2 cellular contexts compared by ENCODE assay signal in the genomic region with DNA sequence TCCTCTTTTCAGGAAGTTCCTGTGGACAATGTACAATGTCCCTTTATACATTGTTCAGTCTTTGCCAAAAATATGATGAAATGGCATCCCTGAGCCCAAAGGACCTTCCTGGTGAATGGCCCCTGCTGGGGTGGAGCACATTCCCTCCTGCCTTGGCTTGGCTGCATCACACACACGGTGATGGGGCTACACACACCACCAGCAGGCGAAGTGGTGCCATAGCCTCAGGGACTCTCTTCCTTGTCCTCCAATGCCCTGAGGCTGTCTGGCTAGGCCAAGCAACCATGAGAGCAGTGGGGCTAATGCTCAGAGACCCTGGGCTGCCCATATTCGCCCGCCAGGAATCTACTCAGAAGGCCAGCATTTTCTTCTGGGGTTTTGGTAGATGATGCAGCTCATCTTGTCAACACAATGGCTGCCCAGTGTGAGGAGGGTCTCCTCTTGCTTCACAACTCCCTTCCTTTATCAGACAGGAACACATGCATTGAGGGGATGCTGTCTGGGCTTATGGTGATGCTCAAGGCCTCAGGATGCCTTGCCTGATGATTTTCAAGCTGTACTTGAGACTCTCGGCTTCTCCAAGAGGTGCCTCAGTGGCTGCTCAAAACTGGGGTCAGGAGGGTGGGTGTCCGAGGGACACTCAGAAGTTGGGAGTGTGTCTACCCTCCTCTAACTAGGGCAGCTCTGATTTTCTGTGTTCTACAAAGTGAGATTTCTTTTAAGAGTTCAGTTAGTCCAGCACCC.
TF ChIP-seq lines count a peak whose summit lies in the region.

No MANE protein-coding gene starts in this region.

TF ChIP-seq in HCT116, 20 proteins besides CTCF, POLR2A, EP300 and RAD21 (continued from another document):
- TF ChIP-seq YY1 (IDR thresholded peaks at IDR 0.05; ENCODE audit: extremely low read depth, insufficient replicate concordance, low read depth, low read length) (no peak), ZNF274 (IDR thresholded peaks at IDR 0.05; ENCODE audit: low read depth, low read length) (no peak), SIN3A (IDR thresholded peaks at IDR 0.05; ENCODE audit: low read depth) (no peak), CEBPB (IDR thresholded peaks at IDR 0.05; ENCODE audit: low read depth) (no peak), TCF7L2 (IDR thresholded peaks at IDR 0.05; ENCODE audit: borderline replicate concordance, extremely low read depth, insufficient read depth, insufficient read length) (no peak), JUND (IDR thresholded peaks at IDR 0.05) (no peak), EZH2phosphoT487 (IDR thresholded peaks at IDR 0.05; ENCODE audit: borderline replicate concordance) (no peak), FOSL1 (IDR thresholded peaks at IDR 0.05; ENCODE audit: low read depth) (no peak), EZH2 (IDR thresholded peaks at IDR 0.05) (no peak), ZFX (IDR thresholded peaks at IDR 0.05) (no peak), SP1 (IDR thresholded peaks at IDR 0.05; ENCODE audit: low read depth) (no peak)
- TF ChIP-seq, protein P1, sequence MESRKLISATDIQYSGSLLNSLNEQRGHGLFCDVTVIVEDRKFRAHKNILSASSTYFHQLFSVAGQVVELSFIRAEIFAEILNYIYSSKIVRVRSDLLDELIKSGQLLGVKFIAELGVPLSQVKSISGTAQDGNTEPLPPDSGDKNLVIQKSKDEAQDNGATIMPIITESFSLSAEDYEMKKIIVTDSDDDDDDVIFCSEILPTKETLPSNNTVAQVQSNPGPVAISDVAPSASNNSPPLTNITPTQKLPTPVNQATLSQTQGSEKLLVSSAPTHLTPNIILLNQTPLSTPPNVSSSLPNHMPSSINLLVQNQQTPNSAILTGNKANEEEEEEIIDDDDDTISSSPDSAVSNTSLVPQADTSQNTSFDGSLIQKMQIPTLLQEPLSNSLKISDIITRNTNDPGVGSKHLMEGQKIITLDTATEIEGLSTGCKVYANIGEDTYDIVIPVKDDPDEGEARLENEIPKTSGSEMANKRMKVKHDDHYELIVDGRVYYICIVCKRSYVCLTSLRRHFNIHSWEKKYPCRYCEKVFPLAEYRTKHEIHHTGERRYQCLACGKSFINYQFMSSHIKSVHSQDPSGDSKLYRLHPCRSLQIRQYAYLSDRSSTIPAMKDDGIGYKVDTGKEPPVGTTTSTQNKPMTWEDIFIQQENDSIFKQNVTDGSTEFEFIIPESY (IDR thresholded peaks at IDR 0.05; ENCODE audit: extremely low read depth, insufficient replicate concordance, low read length): no peak
- TF ChIP-seq, protein P2, sequence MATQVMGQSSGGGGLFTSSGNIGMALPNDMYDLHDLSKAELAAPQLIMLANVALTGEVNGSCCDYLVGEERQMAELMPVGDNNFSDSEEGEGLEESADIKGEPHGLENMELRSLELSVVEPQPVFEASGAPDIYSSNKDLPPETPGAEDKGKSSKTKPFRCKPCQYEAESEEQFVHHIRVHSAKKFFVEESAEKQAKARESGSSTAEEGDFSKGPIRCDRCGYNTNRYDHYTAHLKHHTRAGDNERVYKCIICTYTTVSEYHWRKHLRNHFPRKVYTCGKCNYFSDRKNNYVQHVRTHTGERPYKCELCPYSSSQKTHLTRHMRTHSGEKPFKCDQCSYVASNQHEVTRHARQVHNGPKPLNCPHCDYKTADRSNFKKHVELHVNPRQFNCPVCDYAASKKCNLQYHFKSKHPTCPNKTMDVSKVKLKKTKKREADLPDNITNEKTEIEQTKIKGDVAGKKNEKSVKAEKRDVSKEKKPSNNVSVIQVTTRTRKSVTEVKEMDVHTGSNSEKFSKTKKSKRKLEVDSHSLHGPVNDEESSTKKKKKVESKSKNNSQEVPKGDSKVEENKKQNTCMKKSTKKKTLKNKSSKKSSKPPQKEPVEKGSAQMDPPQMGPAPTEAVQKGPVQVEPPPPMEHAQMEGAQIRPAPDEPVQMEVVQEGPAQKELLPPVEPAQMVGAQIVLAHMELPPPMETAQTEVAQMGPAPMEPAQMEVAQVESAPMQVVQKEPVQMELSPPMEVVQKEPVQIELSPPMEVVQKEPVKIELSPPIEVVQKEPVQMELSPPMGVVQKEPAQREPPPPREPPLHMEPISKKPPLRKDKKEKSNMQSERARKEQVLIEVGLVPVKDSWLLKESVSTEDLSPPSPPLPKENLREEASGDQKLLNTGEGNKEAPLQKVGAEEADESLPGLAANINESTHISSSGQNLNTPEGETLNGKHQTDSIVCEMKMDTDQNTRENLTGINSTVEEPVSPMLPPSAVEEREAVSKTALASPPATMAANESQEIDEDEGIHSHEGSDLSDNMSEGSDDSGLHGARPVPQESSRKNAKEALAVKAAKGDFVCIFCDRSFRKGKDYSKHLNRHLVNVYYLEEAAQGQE (IDR thresholded peaks at IDR 0.05; ENCODE audit: low read depth): no peak
- TF ChIP-seq, protein P3, sequence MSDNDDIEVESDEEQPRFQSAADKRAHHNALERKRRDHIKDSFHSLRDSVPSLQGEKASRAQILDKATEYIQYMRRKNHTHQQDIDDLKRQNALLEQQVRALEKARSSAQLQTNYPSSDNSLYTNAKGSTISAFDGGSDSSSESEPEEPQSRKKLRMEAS (IDR thresholded peaks at IDR 0.05): no peak

TF ChIP-seq in HepG2, 621 proteins besides CTCF, POLR2A, EP300 and RAD21:
- TF ChIP-seq, protein P4, sequence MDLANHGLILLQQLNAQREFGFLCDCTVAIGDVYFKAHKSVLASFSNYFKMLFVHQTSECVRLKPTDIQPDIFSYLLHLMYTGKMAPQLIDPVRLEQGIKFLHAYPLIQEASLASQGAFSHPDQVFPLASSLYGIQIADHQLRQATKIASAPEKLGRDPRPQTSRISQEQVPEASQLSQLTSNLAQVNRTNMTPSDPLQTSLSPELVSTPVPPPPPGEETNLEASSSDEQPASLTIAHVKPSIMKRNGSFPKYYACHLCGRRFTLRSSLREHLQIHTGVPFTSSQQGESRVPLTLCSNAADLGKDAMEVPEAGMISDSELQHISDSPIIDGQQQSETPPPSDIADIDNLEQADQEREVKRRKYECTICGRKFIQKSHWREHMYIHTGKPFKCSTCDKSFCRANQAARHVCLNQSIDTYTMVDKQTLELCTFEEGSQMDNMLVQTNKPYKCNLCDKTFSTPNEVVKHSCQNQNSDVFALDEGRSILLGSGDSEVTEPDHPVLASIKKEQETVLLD (CRISPR knock-in tag; IDR thresholded peaks at IDR 0.05; ENCODE audit: low read depth): no peak
- TF ChIP-seq, protein P5, sequence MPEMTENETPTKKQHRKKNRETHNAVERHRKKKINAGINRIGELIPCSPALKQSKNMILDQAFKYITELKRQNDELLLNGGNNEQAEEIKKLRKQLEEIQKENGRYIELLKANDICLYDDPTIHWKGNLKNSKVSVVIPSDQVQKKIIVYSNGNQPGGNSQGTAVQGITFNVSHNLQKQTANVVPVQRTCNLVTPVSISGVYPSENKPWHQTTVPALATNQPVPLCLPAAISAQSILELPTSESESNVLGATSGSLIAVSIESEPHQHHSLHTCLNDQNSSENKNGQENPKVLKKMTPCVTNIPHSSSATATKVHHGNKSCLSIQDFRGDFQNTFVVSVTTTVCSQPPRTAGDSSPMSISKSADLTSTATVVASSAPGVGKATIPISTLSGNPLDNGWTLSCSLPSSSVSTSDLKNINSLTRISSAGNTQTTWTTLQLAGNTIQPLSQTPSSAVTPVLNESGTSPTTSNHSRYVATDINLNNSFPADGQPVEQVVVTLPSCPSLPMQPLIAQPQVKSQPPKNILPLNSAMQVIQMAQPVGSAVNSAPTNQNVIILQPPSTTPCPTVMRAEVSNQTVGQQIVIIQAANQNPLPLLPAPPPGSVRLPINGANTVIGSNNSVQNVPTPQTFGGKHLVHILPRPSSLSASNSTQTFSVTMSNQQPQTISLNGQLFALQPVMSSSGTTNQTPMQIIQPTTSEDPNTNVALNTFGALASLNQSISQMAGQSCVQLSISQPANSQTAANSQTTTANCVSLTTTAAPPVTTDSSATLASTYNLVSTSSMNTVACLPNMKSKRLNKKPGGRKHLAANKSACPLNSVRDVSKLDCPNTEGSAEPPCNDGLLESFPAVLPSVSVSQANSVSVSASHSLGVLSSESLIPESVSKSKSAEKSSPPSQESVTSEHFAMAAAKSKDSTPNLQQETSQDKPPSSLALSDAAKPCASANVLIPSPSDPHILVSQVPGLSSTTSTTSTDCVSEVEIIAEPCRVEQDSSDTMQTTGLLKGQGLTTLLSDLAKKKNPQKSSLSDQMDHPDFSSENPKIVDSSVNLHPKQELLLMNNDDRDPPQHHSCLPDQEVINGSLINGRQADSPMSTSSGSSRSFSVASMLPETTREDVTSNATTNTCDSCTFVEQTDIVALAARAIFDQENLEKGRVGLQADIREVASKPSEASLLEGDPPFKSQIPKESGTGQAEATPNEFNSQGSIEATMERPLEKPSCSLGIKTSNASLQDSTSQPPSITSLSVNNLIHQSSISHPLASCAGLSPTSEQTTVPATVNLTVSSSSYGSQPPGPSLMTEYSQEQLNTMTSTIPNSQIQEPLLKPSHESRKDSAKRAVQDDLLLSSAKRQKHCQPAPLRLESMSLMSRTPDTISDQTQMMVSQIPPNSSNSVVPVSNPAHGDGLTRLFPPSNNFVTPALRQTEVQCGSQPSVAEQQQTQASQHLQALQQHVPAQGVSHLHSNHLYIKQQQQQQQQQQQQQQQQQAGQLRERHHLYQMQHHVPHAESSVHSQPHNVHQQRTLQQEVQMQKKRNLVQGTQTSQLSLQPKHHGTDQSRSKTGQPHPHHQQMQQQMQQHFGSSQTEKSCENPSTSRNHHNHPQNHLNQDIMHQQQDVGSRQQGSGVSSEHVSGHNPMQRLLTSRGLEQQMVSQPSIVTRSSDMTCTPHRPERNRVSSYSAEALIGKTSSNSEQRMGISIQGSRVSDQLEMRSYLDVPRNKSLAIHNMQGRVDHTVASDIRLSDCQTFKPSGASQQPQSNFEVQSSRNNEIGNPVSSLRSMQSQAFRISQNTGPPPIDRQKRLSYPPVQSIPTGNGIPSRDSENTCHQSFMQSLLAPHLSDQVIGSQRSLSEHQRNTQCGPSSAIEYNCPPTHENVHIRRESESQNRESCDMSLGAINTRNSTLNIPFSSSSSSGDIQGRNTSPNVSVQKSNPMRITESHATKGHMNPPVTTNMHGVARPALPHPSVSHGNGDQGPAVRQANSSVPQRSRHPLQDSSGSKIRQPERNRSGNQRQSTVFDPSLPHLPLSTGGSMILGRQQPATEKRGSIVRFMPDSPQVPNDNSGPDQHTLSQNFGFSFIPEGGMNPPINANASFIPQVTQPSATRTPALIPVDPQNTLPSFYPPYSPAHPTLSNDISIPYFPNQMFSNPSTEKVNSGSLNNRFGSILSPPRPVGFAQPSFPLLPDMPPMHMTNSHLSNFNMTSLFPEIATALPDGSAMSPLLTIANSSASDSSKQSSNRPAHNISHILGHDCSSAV (CRISPR knock-in tag; IDR thresholded peaks at IDR 0.05; ENCODE audit: borderline replicate concordance): no peak
- TF ChIP-seq ZNF430 (CRISPR knock-in tag; IDR thresholded peaks at IDR 0.05) (no peak), JUN (CRISPR knock-in tag; IDR thresholded peaks at IDR 0.05) (no peak), NR2F6 (IDR thresholded peaks at IDR 0.05) (no peak), NR2F6 (CRISPR knock-in tag; IDR thresholded peaks at IDR 0.05) (no peak), CEBPB (IDR thresholded peaks at IDR 0.05; ENCODE audit: borderline replicate concordance, low read depth, low read length) (no peak), NFYB (CRISPR knock-in tag; IDR thresholded peaks at IDR 0.05) (no peak), FOSL1 (CRISPR knock-in tag; IDR thresholded peaks at IDR 0.05; ENCODE audit: borderline replicate concordance) (no peak), ZNF615 (CRISPR knock-in tag; IDR thresholded peaks at IDR 0.05; ENCODE audit: borderline replicate concordance) (no peak), ZFP90 (CRISPR knock-in tag; IDR thresholded peaks at IDR 0.05; ENCODE audit: borderline replicate concordance) (no peak), TP53 (CRISPR knock-in tag; conservative IDR thresholded peaks at IDR 0.05) (no peak), KLF9 (CRISPR knock-in tag; IDR thresholded peaks at IDR 0.05; ENCODE audit: low read depth) (no peak), AGO2 (optimal IDR thresholded peaks at IDR 0.05; ENCODE audit: low read depth, low read length) (no peak), POLR2AphosphoS2 (IDR thresholded peaks at IDR 0.05; ENCODE audit: low read depth, low read length) (no peak), ZNF333 (CRISPR knock-in tag; IDR thresholded peaks at IDR 0.05; ENCODE audit: borderline replicate concordance) (no peak), GABPB1 (CRISPR knock-in tag; IDR thresholded peaks at IDR 0.05) (no peak), ZNF549 (CRISPR knock-in tag; IDR thresholded peaks at IDR 0.05) (no peak)
- TF ChIP-seq, protein P6, sequence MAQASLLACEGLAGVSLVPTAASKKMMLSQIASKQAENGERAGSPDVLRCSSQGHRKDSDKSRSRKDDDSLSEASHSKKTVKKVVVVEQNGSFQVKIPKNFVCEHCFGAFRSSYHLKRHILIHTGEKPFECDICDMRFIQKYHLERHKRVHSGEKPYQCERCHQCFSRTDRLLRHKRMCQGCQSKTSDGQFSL (CRISPR knock-in tag; IDR thresholded peaks at IDR 0.05): no peak
- TF ChIP-seq, protein P7, sequence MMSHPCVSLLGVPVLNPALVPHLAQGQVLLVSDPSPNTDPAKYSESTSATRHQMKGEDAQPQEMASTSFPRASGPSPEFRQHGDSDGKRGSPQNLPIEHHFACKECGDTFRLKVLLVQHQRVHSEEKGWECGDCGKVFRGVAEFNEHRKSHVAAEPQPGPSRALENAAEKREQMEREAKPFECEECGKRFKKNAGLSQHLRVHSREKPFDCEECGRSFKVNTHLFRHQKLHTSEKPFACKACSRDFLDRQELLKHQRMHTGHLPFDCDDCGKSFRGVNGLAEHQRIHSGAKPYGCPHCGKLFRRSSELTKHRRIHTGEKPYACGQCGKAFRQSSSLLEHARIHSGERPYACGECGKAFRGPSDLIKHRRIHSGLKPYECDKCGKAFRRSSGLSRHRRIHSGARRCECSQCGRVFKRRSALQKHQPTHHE (CRISPR knock-in tag; IDR thresholded peaks at IDR 0.05; ENCODE audit: borderline replicate concordance): no peak
- TF ChIP-seq, protein P8, sequence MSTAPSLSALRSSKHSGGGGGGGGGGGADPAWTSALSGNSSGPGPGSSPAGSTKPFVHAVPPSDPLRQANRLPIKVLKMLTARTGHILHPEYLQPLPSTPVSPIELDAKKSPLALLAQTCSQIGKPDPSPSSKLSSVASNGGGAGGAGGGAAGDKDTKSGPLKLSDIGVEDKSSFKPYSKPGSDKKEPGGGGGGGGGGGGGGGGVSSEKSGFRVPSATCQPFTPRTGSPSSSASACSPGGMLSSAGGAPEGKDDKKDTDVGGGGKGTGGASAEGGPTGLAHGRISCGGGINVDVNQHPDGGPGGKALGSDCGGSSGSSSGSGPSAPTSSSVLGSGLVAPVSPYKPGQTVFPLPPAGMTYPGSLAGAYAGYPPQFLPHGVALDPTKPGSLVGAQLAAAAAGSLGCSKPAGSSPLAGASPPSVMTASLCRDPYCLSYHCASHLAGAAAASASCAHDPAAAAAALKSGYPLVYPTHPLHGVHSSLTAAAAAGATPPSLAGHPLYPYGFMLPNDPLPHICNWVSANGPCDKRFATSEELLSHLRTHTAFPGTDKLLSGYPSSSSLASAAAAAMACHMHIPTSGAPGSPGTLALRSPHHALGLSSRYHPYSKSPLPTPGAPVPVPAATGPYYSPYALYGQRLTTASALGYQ (CRISPR knock-in tag; IDR thresholded peaks at IDR 0.05): no peak
